In genomic region chr2:105797298-105797819, GRCh38 we compare ENCODE assay signal across 8 cellular contexts. TPM values are rescaled to one million over a fixed set of nuclear protein-coding genes. Genes with fewer than 3 reads are reported as not detected.
A peak's percentile ranks its signal among the peaks of the same experiment; 100 is the strongest.
DNase-seq lines count a peak whose midpoint lies in the region; ATAC-seq, FAIRE-seq and TF ChIP-seq lines count a peak whose summit lies in the region.

No MANE protein-coding gene starts in this region.

- POLR2A ChIA-PET in CD8-positive, alpha-beta memory T cell (lab: Charles Lee) = interaction anchor here (0.9 to 1.4 kb wide), 8 partner anchors 10 to 299 kb away, joined by 3 to 5 read pairs (median 3); no protein-coding TSS in a partner anchor
- POLR2A ChIA-PET in HepG2 (lab: Yijun Ruan, JAX) = no interaction called here

- H3K4me1 Mint-ChIP-seq in CD8-positive, alpha-beta memory T cell = peaks cover 91 to 99% (median 98%) of the 10 kb centered on the region in 3 donors
- H3K4me1 Mint-ChIP-seq in activated T-cell treated with anti-CD3 and anti-CD28 coated beads, Interleukin-2, amount 50 U/mL, for 72 hours (ENCODE audit: low read depth) = peaks cover 97% of the 10 kb centered on the region

- H3K27me3 Mint-ChIP-seq in CD8-positive, alpha-beta memory T cell = peaks cover 0 to 3% of the 10 kb centered on the region in 2 donors
- H3K27me3 Mint-ChIP-seq in activated T-cell treated with anti-CD3 and anti-CD28 coated beads, Interleukin-2, amount 50 U/mL, for 72 hours (ENCODE audit: low read depth) = no peaks in the 10 kb centered on the region

- H3K4me3 ChIP-seq in CD8-positive, alpha-beta memory T cell (ENCODE audit: low read length) = peak overlapping the region; percentile 54
- H3K4me3 ChIP-seq in HepG2 (replicated peaks in 1 of 3; ENCODE audit: insufficient read depth in 1 of 3, low read depth in 2 of 3, low read length in 3 of 3) = no peak overlapping the region

- H3K4me3 Mint-ChIP-seq in CD8-positive, alpha-beta memory T cell = peak overlapping the region; percentile 63 to 85 (median 82)
- H3K4me3 Mint-ChIP-seq in activated T-cell treated with anti-CD3 and anti-CD28 coated beads, Interleukin-2, amount 50 U/mL, for 72 hours = peak overlapping the region; percentile 83 to 88

- no peak for TF ChIP-seq RAD21 in HepG2 (CRISPR knock-in tag; IDR thresholded peaks at IDR 0.05)

- no TSS peak for BruUV-seq in HepG2 (replicated peaks; lab: Mats Ljungman, UMichigan)

- H4K20me1 ChIP-seq in HepG2 (ENCODE audit: insufficient read depth, low read length) = no peaks in the 10 kb centered on the region

- no peak for FAIRE-seq in HepG2 (lab: Jason Lieb, UNC)

- in situ Hi-C loops in HepG2 (cut with HindIII; ENCODE audit: extremely low pct_ligation_motif_present, low pct_unique_long_range_greater_than_20kb) = no loop called here

- H3K27me3 ChIP-seq in CD8-positive, alpha-beta memory T cell (ENCODE audit: insufficient read depth, low read length, poor library complexity, severe bottlenecking) = no peaks in the 10 kb centered on the region
- no peaks in the 10 kb centered on the region for H3K27me3 ChIP-seq in HepG2 (ENCODE audit: control insufficient read depth in 1 of 2, insufficient read depth in 2 of 2, low read length in 2 of 2)

- H3K36me3 ChIP-seq in CD8-positive, alpha-beta memory T cell (ENCODE audit: insufficient read depth, low read length) = no peaks in the 10 kb centered on the region
- H3K36me3 ChIP-seq in HepG2 (replicated peaks in 1 of 2; ENCODE audit: control insufficient read depth in 1 of 2, insufficient read depth in 2 of 2, low read length in 2 of 2) = no peaks in the 10 kb centered on the region

- TF ChIP-seq CTCF in HepG2 (CRISPR knock-in tag; IDR thresholded peaks at IDR 0.05) = no peak

- H3K27ac ChIP-seq in CD8-positive, alpha-beta memory T cell (ENCODE audit: low read depth, low read length) = peak overlapping the region; percentile 33
- H3K27ac ChIP-seq in HepG2 (ENCODE audit: extremely low read length, insufficient read depth, low read length) = peak overlapping the region; percentile 6

- H3K4me1 ChIP-seq in CD8-positive, alpha-beta memory T cell (ENCODE audit: insufficient read depth, low read length) = peaks cover 97% of the 10 kb centered on the region
- peaks cover 58% of the 10 kb centered on the region for H3K4me1 ChIP-seq in HepG2 (ENCODE audit: insufficient read depth, low read length)

- TF ChIP-seq EP300 in HepG2 (IDR thresholded peaks at IDR 0.05; ENCODE audit: low read depth in 2 of 2, low read length in 2 of 2) = no peak
- TF ChIP-seq EP300 in HepG2 (CRISPR knock-in tag; IDR thresholded peaks at IDR 0.05; ENCODE audit: borderline replicate concordance) = no peak

- 78% methylated on average over 7 of the region's 7 CpGs for WGBS in HepG2 (ENCODE audit: low lambda C conversion rate)

- no peaks in the 10 kb centered on the region for H3K9me3 ChIP-seq in CD8-positive, alpha-beta memory T cell (ENCODE audit: low read length)
- no peaks in the 10 kb centered on the region for H3K9me3 ChIP-seq in HepG2 (ENCODE audit: low read length)

- peak in 3 of 5 donors; percentile 56 to 68 (median 66) for DNase-seq in CD8-positive, alpha-beta memory T cell
- peak; percentile 46 to 52 for DNase-seq in activated T-cell treated with anti-CD3 and anti-CD28 coated beads, Interleukin-2, amount 50 U/mL, for 72 hours
- peak; percentile 35 for DNase-seq in HepG2 (ENCODE audit: low spot score)
- no peak for DNase-seq in NCI-H2227 (lab: John Stamatoyannopoulos, UW; ENCODE audit: unreplicated experiment)
- no peak for DNase-seq in hepatic stellate cell (ENCODE audit: low spot score)
- no peak for DNase-seq in NCI-H2029 treated with DMSO at 0.1 percent for 48 hours (lab: John Stamatoyannopoulos, UW)

- H3K4me2 ChIP-seq in HepG2 (ENCODE audit: low read depth, low read length) = peak overlapping the region; percentile 14; the same call in 1 of the 2 replicates

- H3K36me3 Mint-ChIP-seq in CD8-positive, alpha-beta memory T cell = peaks cover 0 to 16% (median 10%) of the 10 kb centered on the region in 3 donors
- peaks cover 8 to 19% of the 10 kb centered on the region in 2 donors for H3K36me3 Mint-ChIP-seq in activated T-cell treated with anti-CD3 and anti-CD28 coated beads, Interleukin-2, amount 50 U/mL, for 72 hours (ENCODE audit: insufficient read depth in 2 of 2)

- intact Hi-C loops in HepG2 (cut with micrococcal nuclease; ENCODE audit: unreplicated experiment) = no loop called here

- H3K9ac ChIP-seq in HepG2 (ENCODE audit: insufficient read depth, low read depth, low read length) = no peak overlapping the region

- peaks cover 12% of the 10 kb centered on the region for H3K79me2 ChIP-seq in HepG2 (ENCODE audit: insufficient read depth, low read length)

- peak overlapping the region; percentile 91 to 99 (median 94) for H3K27ac Mint-ChIP-seq in CD8-positive, alpha-beta memory T cell
- peak overlapping the region; percentile 99 for H3K27ac Mint-ChIP-seq in activated T-cell treated with anti-CD3 and anti-CD28 coated beads, Interleukin-2, amount 50 U/mL, for 72 hours

- ATAC-seq in GM19438 (IDR thresholded peaks at IDR 0.05; ENCODE audit: low read depth, unreplicated experiment) (peak; percentile 63), HG03457 (IDR thresholded peaks at IDR 0.05; ENCODE audit: unreplicated experiment) (peak; percentile 36), HepG2 (peak; percentile 48)
- ATAC-seq in activated T-cell treated with anti-CD3 and anti-CD28 coated beads, Interleukin-2, amount 50 U/mL, for 72 hours (replicated peaks in 1 of 2) = peak; percentile 45 to 56

- no peak overlapping the region for H2AFZ ChIP-seq in HepG2 (ENCODE audit: low read length)

- no peaks in the 10 kb centered on the region for H3K9me3 Mint-ChIP-seq in CD8-positive, alpha-beta memory T cell
- no peaks in the 10 kb centered on the region for H3K9me3 Mint-ChIP-seq in activated T-cell treated with anti-CD3 and anti-CD28 coated beads, Interleukin-2, amount 50 U/mL, for 72 hours

- TF ChIP-seq POLR2A in HepG2 (IDR thresholded peaks at IDR 0.05; ENCODE audit: insufficient read depth in 1 of 2, low read depth in 2 of 2, low read length in 2 of 2) = no peak

- CTCF ChIA-PET in CD8-positive, alpha-beta memory T cell (lab: Charles Lee) = interaction anchor here (0.9 to 6.0 kb wide), 7 partner anchors 10 to 298 kb away, joined by 3 to 25 read pairs (median 4); no protein-coding TSS in a partner anchor
- CTCF ChIA-PET in HepG2 (lab: Yijun Ruan, JAX; ENCODE audit: low intra/inter-chr PET ratio, low total read pairs) = no interaction called here

TF ChIP-seq in HepG2, 621 proteins besides CTCF, POLR2A, EP300 and RAD21 (continues in another document):
- peak; percentile 79 for TF ChIP-seq CEBPB (IDR thresholded peaks at IDR 0.05; ENCODE audit: borderline replicate concordance, low read depth, low read length)
- no peak for TF ChIP-seq ZZZ3 (CRISPR knock-in tag; IDR thresholded peaks at IDR 0.05; ENCODE audit: borderline replicate concordance)
- TF ChIP-seq KAT2B (IDR thresholded peaks at IDR 0.05; ENCODE audit: borderline replicate concordance, low read depth, low read length) = no peak
- no peak for TF ChIP-seq SKI (IDR thresholded peaks at IDR 0.05; ENCODE audit: partially characterized antibody)
- no peak for TF ChIP-seq ELK4 (CRISPR knock-in tag; IDR thresholded peaks at IDR 0.05; ENCODE audit: borderline replicate concordance)
- TF ChIP-seq ZNF766 (CRISPR knock-in tag; IDR thresholded peaks at IDR 0.05; ENCODE audit: borderline replicate concordance) = no peak
- no peak for TF ChIP-seq IKZF4 (CRISPR knock-in tag; IDR thresholded peaks at IDR 0.05; ENCODE audit: borderline replicate concordance, low read depth, not compliant biosample characterization)

RNA-seq across cellular contexts. Expression of gene NCK2, which starts 52.6 kb away (rescaled TPM):
- total RNA-seq in CD8-positive, alpha-beta memory T cell = 10 to 100 TPM; 72.4 to 76.1 TPM
- polyA plus RNA-seq in CD8-positive, alpha-beta memory T cell = 77.9 TPM
- 100 to 1,000 TPM; 159 to 161 TPM for total RNA-seq in activated T-cell treated with anti-CD3 and anti-CD28 coated beads, Interleukin-2, amount 50 U/mL, for 72 hours
- 21.3 and 23.5 TPM in 2 replicates for total RNA-seq in HepG2 (2016; rRNA removed; fragmentation: Illumina TruSeq; extraction: Trizol)
- total RNA-seq in HepG2 (2016; cell fraction: cytosol; rRNA removed; fragmentation: Illumina TruSeq; extraction: Trizol; ENCODE audit: low read depth) = 20.1 and 23.4 TPM in 2 replicates
- total RNA-seq in HepG2 (2016; cell fraction: insoluble cytoplasmic fraction; rRNA removed; fragmentation: Illumina TruSeq; extraction: Trizol) = 17.9 and 25.3 TPM in 2 replicates
- 50.5 and 50.9 TPM in 2 replicates for total RNA-seq in HepG2 (2016; cell fraction: membrane; rRNA removed; fragmentation: Illumina TruSeq; extraction: Trizol)
- total RNA-seq in HepG2 (2016; cell fraction: nucleus; rRNA removed; fragmentation: Illumina TruSeq; extraction: Trizol) = 12.0 and 12.1 TPM in 2 replicates
- 14.8 and 19.5 TPM in 2 replicates for polyA plus RNA-seq in HepG2 (2011; rRNA removed)
- polyA plus RNA-seq in HepG2 (2011; cell fraction: cytosol; rRNA removed) = 21.4 and 24.5 TPM in 2 replicates
- 8.9 and 9.7 TPM in 2 replicates for polyA plus RNA-seq in HepG2 (2011; cell fraction: nucleus; rRNA removed)
- 20.9 and 25.1 TPM in 2 replicates for polyA plus RNA-seq in HepG2 (2012)
- 30.8 and 31.3 TPM in 2 replicates for polyA plus RNA-seq in HepG2 (2016; cell fraction: cytosol; fragmentation: Illumina TruSeq; extraction: Trizol; ENCODE audit: low read depth)
- polyA plus RNA-seq in HepG2 (2016; cell fraction: insoluble cytoplasmic fraction; fragmentation: Illumina TruSeq; extraction: Trizol; ENCODE audit: low read depth) = 24.5 and 29.7 TPM in 2 replicates
- 53.4 and 56.8 TPM in 2 replicates for polyA plus RNA-seq in HepG2 (2016; cell fraction: membrane; fragmentation: Illumina TruSeq; extraction: Trizol; ENCODE audit: low read depth)
- polyA plus RNA-seq in HepG2 (2016; cell fraction: nucleus; fragmentation: Illumina TruSeq; extraction: Trizol; ENCODE audit: insufficient read depth, low read depth) = 18.9 and 21.5 TPM in 2 replicates
- 4.0 and 18.1 TPM in 2 replicates for polyA minus RNA-seq in HepG2 (2011; rRNA and poly(A)+ RNA removed; ENCODE audit: low replicate concordance)
- 9.8 and 11.4 TPM in 2 replicates for polyA minus RNA-seq in HepG2 (2011; cell fraction: cytosol; rRNA and poly(A)+ RNA removed)
- 9.0 and 11.7 TPM in 2 replicates for polyA minus RNA-seq in HepG2 (2011; cell fraction: nucleus; rRNA and poly(A)+ RNA removed)

Comparison
In these comparisons a context has a peak if more than half of its experiments do, and no peak if none do; other contexts are left out.
1. DNase-seq: peak in CD8-positive, alpha-beta memory T cell (3 of 5), activated T-cell treated with anti-CD3 and anti-CD28 coated beads, Interleukin-2, amount 50 U/mL, for 72 hours (2 of 2) and HepG2 (single experiment); none in NCI-H2227 (single experiment), hepatic stellate cell (single experiment) and NCI-H2029 treated with DMSO at 0.1 percent for 48 hours (single experiment).
2. Peak in every context shown above with its lines, with median percentiles within 50 percentile points of each other: ATAC-seq.